7 cellular contexts compared by ENCODE assay signal in the genomic region with DNA sequence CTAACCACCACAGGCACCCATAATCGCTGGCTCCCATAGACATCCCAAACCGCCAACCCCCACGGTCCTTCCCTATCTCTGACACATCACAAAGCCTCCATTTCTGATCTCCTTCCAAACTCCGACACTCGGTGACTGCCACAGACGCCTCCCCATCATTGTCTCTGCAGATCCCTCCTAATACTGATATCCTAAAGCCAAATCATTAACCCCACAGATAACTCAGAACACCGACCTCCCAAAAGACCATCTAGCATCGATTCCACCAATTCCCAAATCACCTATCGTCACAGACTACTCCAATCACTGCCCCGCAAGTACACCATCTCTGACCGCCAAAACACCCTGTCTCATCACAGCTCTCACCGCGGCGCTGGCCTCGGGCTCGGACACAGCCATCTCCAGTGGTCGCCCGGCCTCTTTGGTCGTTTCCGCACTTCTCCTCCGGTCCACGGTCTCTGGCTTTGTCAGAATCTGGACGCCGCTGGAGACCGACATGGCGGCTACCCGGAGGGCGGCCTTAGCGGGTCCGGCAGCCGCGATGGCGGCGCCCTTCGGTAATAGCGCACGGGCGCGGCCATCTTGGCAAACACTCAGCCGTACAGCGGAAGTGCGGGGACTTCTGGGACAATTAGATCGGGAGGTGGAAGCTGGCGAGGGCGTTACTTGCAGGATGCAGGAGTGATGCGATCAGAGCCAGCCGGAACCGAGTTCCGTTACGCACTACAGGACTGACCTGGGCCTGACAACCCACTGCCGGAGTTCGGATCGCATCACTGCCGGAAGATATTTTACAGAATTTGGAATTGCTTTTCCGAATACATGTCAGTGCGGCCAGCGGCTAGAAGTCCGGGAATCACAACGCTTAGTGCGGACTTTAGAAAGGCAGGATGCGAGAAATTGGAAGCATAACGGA.
DNase-seq lines count a peak whose midpoint lies in the region; ATAC-seq and TF ChIP-seq lines count a peak whose summit lies in the region.

Gene ZFP37, minus strand, starts transcription at position 534 of the 916 bp plus-strand sequence. Its CDS starts 36 bp downstream, at position 498.

- ATAC-seq in GM18909 (IDR thresholded peaks at IDR 0.05; ENCODE audit: poor library complexity, unreplicated experiment), result peak; percentile 98
- peak; percentile 96 for ATAC-seq in HG03439 (IDR thresholded peaks at IDR 0.05; ENCODE audit: unreplicated experiment)

- peak; percentile 82 for DNase-seq in NCI-H82 treated with DMSO at 0.1 percent for 48 hours (lab: John Stamatoyannopoulos, UW; ENCODE audit: unreplicated experiment)
- peak; percentile 68 for DNase-seq in activated T-cell treated with anti-CD3 and anti-CD28 coated beads for 48 hours (ENCODE audit: low read depth)
- peak; percentile 37 to 38 for DNase-seq in erythroblast (lab: John Stamatoyannopoulos, UW)
- DNase-seq in middle frontal gyrus (ENCODE audit: extremely low spot score, low spot score), result peak; percentile 94
- DNase-seq in stimulated activated CD8-positive, alpha-beta memory T cell treated with anti-CD3 and anti-CD28 coated beads, Interleukin-15, amount 100 ng/mL, for 4 hours (ENCODE audit: low read depth in 2 of 2), result peak; percentile 51

- no peak for TF ChIP-seq POLR2A in erythroblast (IDR thresholded peaks at IDR 0.05; ENCODE audit: low read length)

Comparison
In these comparisons a context has a peak if more than half of its experiments do, and no peak if none do; other contexts are left out.
1. Peak in every context shown above with its lines: DNase-seq and ATAC-seq.
2. DNase-seq: peak in every context shown above with its lines; median percentile 94 in middle frontal gyrus; 82 in NCI-H82 treated with DMSO at 0.1 percent for 48 hours; 68 in activated T-cell treated with anti-CD3 and anti-CD28 coated beads for 48 hours; 51 in stimulated activated CD8-positive, alpha-beta memory T cell treated with anti-CD3 and anti-CD28 coated beads, Interleukin-15, amount 100 ng/mL, for 4 hours; 38 in erythroblast.